21 cellular contexts compared by ENCODE assay signal in genomic region chr22:39568278-39568981, GRCh38. TPM values are rescaled to one million over a fixed set of nuclear protein-coding genes. Genes with fewer than 3 reads are reported as not detected.
"Had no signal": no experiment of that assay in that cellular context is flagged by ENCODE, and none has a peak within 500 bp of the region (broad histone marks: within the 10 kb centered on the region; RNA-seq: fewer than 3 reads in every experiment).

No MANE protein-coding gene starts in this region.

- H3K27me3 ChIP-seq: cardiac muscle cell, testis had no signal

- H3K36me3 Mint-ChIP-seq: natural killer cell treated with Interleukin-12 subunit alpha and Interleukin-12 subunit beta and Interleukin-15 and Interleukin-18, amount 100 ng/mL, for 72 hours had no signal

- H3K4me3 ChIP-seq: cardiac muscle cell, sigmoid colon, testis, upper lobe of right lung had no signal

- H3K4me1 ChIP-seq: sigmoid colon, testis, upper lobe of right lung had no signal

- DNase-seq: activated CD4-positive, alpha-beta T cell treated with anti-CD3 and anti-CD28 coated beads for 1 hour; activated CD4-positive, alpha-beta T cell treated with anti-CD3 and anti-CD28 coated beads, Interleukin-2, amount 50 U/mL, for 48 hours; activated CD8-positive, alpha-beta memory T cell treated with anti-CD3 and anti-CD28 coated beads, Interleukin-2, amount 10 ng/mL, durations not matched to agents 7 days and 5 days; activated naive CD4-positive, alpha-beta T cell treated with anti-CD3 and anti-CD28 coated beads for 36 hours; amygdala; dermis blood vessel endothelial cell; effector memory CD4-positive, alpha-beta T cell; left cardiac atrium; mesendoderm; sigmoid colon; stimulated activated CD4-positive, alpha-beta T cell treated with anti-CD3 and anti-CD28 coated beads, Interleukin-4, amount 100 ng/mL, for 24 hours; SW 1271; testis; upper lobe of right lung; WERI-Rb-1 had no signal

- ATAC-seq: left cardiac atrium, upper lobe of right lung had no signal

- H3K27ac ChIP-seq: cardiac muscle cell, sigmoid colon, testis, upper lobe of right lung, WERI-Rb-1 had no signal

- H3K9me3 ChIP-seq: sigmoid colon, testis, upper lobe of right lung had no signal

- H3K4me3 Mint-ChIP-seq: activated CD8-positive, alpha-beta memory T cell treated with anti-CD3 and anti-CD28 coated beads, Interleukin-2, amount 10 ng/mL, durations not matched to agents 7 days and 5 days; activated naive CD4-positive, alpha-beta T cell treated with anti-CD3 and anti-CD28 coated beads for 36 hours; natural killer cell treated with Interleukin-12 subunit alpha and Interleukin-12 subunit beta and Interleukin-15 and Interleukin-18, amount 100 ng/mL, for 72 hours; stimulated activated memory B cell treated with anti-CD40 and anti-IgM and Interleukin-4, amounts not matched to agents 10 μg/mL and 1 μg/mL and 100 μg/mL, for 72 hours had no signal

- H3K36me3 ChIP-seq: cardiac muscle cell, sigmoid colon, upper lobe of right lung, WERI-Rb-1 had no signal

- H3K27ac Mint-ChIP-seq: activated CD8-positive, alpha-beta memory T cell treated with anti-CD3 and anti-CD28 coated beads, Interleukin-2, amount 10 ng/mL, durations not matched to agents 7 days and 5 days; activated naive CD4-positive, alpha-beta T cell treated with anti-CD3 and anti-CD28 coated beads for 36 hours; natural killer cell treated with Interleukin-12 subunit alpha and Interleukin-12 subunit beta and Interleukin-15 and Interleukin-18, amount 100 ng/mL, for 72 hours; stimulated activated memory B cell treated with anti-CD40 and anti-IgM and Interleukin-4, amounts not matched to agents 10 μg/mL and 1 μg/mL and 100 μg/mL, for 72 hours had no signal

RNA-seq across cellular contexts. Expression of gene CACNA1I, which starts 2.1 kb away (rescaled TPM):
- total RNA-seq: dermis blood vessel endothelial cell, endothelial cell of umbilical vein, fibroblast of villous mesenchyme, glomerular endothelial cell had no signal
- polyA plus RNA-seq: endothelial cell of umbilical vein had no signal
